ENCODE assay signal across 21 cellular contexts in genomic region chr10:7707858-7708622, GRCh38. TPM values are rescaled to one million over a fixed set of nuclear protein-coding genes. Genes with fewer than 3 reads are reported as not detected.
DNase-seq lines count a peak whose midpoint lies in the region; ATAC-seq, FAIRE-seq and TF ChIP-seq lines count a peak whose summit lies in the region.
"Had no signal": no experiment of that assay in that cellular context is flagged by ENCODE, and none has a peak within 500 bp of the region (broad histone marks: within the 10 kb centered on the region; RNA-seq: fewer than 3 reads in every experiment).

No MANE protein-coding gene starts in this region.

- H3K36me3 Mint-ChIP-seq in activated T-cell treated with anti-CD3 and anti-CD28 coated beads, Interleukin-2, amount 50 U/mL, for 24 hours (ENCODE audit: low read depth) = no peaks in the 10 kb centered on the region
- H3K36me3 Mint-ChIP-seq: CD4-positive, alpha-beta memory T cell had no signal

- H3K4me1 ChIP-seq in A549 (peaks cover 14% of the 10 kb centered on the region; the same call in 2 of the 3 replicates), hepatocyte (ENCODE audit: insufficient read depth) (no peaks in the 10 kb centered on the region), liver (ENCODE audit: control insufficient read depth in 4 of 4, insufficient read depth in 4 of 4, low read length in 3 of 4) (peaks cover 7 to 63% (median 43%) of the 10 kb centered on the region in 4 donors)
- H3K4me1 ChIP-seq: HAP-1 had no signal

- H4K20me1 ChIP-seq in hepatocyte (ENCODE audit: insufficient read depth, poor library complexity, severe bottlenecking) = no peaks in the 10 kb centered on the region

- WGBS in A549 (ENCODE audit: missing lambda C conversion rate) = 54% methylated on average over 5 of the region's 5 CpGs
- 91% methylated on average over 5 of the region's 5 CpGs for WGBS in hepatocyte (ENCODE audit: low lambda C conversion rate, missing lambda C conversion rate)
- 36% methylated on average over 5 of the region's 5 CpGs for WGBS in liver

- intact Hi-C loops in Right ventricle myocardium superior (cut with DNase I) = no loop called here

- TF ChIP-seq POLR2A in A549 (IDR thresholded peaks at IDR 0.05; ENCODE audit: low read length) = no peak

- DNase-seq in A549 (ENCODE audit: low read depth in 1 of 2, low spot score in 1 of 2) (no peak), MV-4-11 (lab: John Stamatoyannopoulos, UW) (peak; percentile 22), hepatocyte (ENCODE audit: low spot score) (no peak), Right ventricle myocardium superior (no peak)
- DNase-seq in activated T-cell treated with anti-CD3 and anti-CD28 coated beads, Interleukin-2, amount 50 U/mL, for 24 hours = no peak
- DNase-seq: 8988T; C1 segment of cervical spinal cord; CD4-positive, alpha-beta memory T cell; COR-L47; DMS153; DND-41; GOT3 had no signal

- no peak overlapping the region for H3K9ac ChIP-seq in liver (ENCODE audit: low read depth in 1 of 2, low read length in 2 of 2)

- H3K4me2 ChIP-seq in A549 (no peak overlapping the region), hepatocyte (no peak overlapping the region)

- no peaks in the 10 kb centered on the region for H3K36me3 ChIP-seq in hepatocyte (replicated peaks; ENCODE audit: insufficient read depth, low read depth)
- H3K36me3 ChIP-seq in liver (ENCODE audit: control insufficient read depth in 4 of 4, insufficient read depth in 3 of 4, low read depth in 1 of 4, low read length in 3 of 4) = peaks cover 1 to 22% (median 9%) of the 10 kb centered on the region in 4 donors
- H3K36me3 ChIP-seq: HAP-1 had no signal

- no peaks in the 10 kb centered on the region for H3K9me3 Mint-ChIP-seq in activated T-cell treated with anti-CD3 and anti-CD28 coated beads, Interleukin-2, amount 50 U/mL, for 24 hours

- TF ChIP-seq RAD21 in A549 (conservative IDR thresholded peaks at IDR 0.05 in 1 of 2, IDR thresholded peaks at IDR 0.05 in 1 of 2) = no peak
- no peak for TF ChIP-seq RAD21 in liver (IDR thresholded peaks at IDR 0.05)

- TF ChIP-seq CTCF in A549 (IDR thresholded peaks at IDR 0.05) (no peak), hepatocyte (IDR thresholded peaks at IDR 0.05; ENCODE audit: poor library complexity) (no peak), liver (IDR thresholded peaks at IDR 0.05; ENCODE audit: low read depth, low read length, missing input control) (no peak)

- no peaks in the 10 kb centered on the region for H3K4me1 Mint-ChIP-seq in activated T-cell treated with anti-CD3 and anti-CD28 coated beads, Interleukin-2, amount 50 U/mL, for 24 hours (ENCODE audit: low read depth)
- H3K4me1 Mint-ChIP-seq: CD4-positive, alpha-beta memory T cell had no signal

- CTCF ChIA-PET in A549 (lab: Yijun Ruan, JAX) = interaction anchor here (0.6 to 4.7 kb wide), 5 partner anchors 9 to 921 kb away, joined by 3 to 27 read pairs (median 3); no protein-coding TSS in a partner anchor

- no peaks in the 10 kb centered on the region for H3K9me2 ChIP-seq in hepatocyte (replicated peaks; ENCODE audit: insufficient read depth)

- H3K27ac Mint-ChIP-seq in activated T-cell treated with anti-CD3 and anti-CD28 coated beads, Interleukin-2, amount 50 U/mL, for 24 hours = no peak overlapping the region
- H3K27ac Mint-ChIP-seq: CD4-positive, alpha-beta memory T cell had no signal

- H3K4me3 ChIP-seq in A549 (no peak overlapping the region), hepatocyte (no peak overlapping the region), liver (ENCODE audit: low read depth in 1 of 3, low read length in 3 of 3) (peak overlapping the region in 1 of 3 donors; percentile 24)
- H3K4me3 ChIP-seq: HAP-1 had no signal

- H2AFZ ChIP-seq in hepatocyte = no peak overlapping the region

- TF ChIP-seq EP300 in A549 (IDR thresholded peaks at IDR 0.05) = no peak

- peak overlapping the region; percentile 52 to 61 for H3K27ac ChIP-seq in A549
- peak overlapping the region; percentile 14 for H3K27ac ChIP-seq in hepatocyte
- peak overlapping the region; percentile 35 to 60 for H3K27ac ChIP-seq in liver (ENCODE audit: low read depth in 1 of 2, low read length in 2 of 2)

- no peak for FAIRE-seq in A549 (lab: Jason Lieb, UNC)
- FAIRE-seq: G401.6, GM12892, GM19239, H54 had no signal

- ATAC-seq in A549 (no peak), Right ventricle myocardium superior (ENCODE audit: poor library complexity) (no peak), GM19463 (IDR thresholded peaks at IDR 0.05; ENCODE audit: unreplicated experiment) (no peak)

- no peaks in the 10 kb centered on the region for H3K79me2 ChIP-seq in hepatocyte

- POLR2A ChIA-PET in A549 (lab: Yijun Ruan, JAX) = interaction anchor here (1.2 kb wide), 1 partner anchor 80 kb away, joined by 3 read pairs; the partner anchor contains the start of genes ATP5F1C and KIN

- no peak overlapping the region for H3K4me3 Mint-ChIP-seq in activated T-cell treated with anti-CD3 and anti-CD28 coated beads, Interleukin-2, amount 50 U/mL, for 24 hours
- H3K4me3 Mint-ChIP-seq: CD4-positive, alpha-beta memory T cell had no signal

- H3K9me3 ChIP-seq in A549 (no peaks in the 10 kb centered on the region), hepatocyte (ENCODE audit: low read depth) (no peaks in the 10 kb centered on the region), liver (ENCODE audit: control insufficient read depth in 4 of 4, low read length in 3 of 4) (no peaks in the 10 kb centered on the region)
- H3K9me3 ChIP-seq: HAP-1 had no signal

- H3K27me3 Mint-ChIP-seq in activated T-cell treated with anti-CD3 and anti-CD28 coated beads, Interleukin-2, amount 50 U/mL, for 24 hours = peaks cover 45% of the 10 kb centered on the region

- no peaks in the 10 kb centered on the region for H3K27me3 ChIP-seq in hepatocyte
- H3K27me3 ChIP-seq in liver (ENCODE audit: control insufficient read depth in 4 of 4, insufficient read depth in 4 of 4, low read length in 3 of 4) = no peaks in the 10 kb centered on the region

TF ChIP-seq in A549, 52 proteins besides CTCF, POLR2A, EP300 and RAD21 (continues in another document):
- no peak for TF ChIP-seq MYC (IDR thresholded peaks at IDR 0.05; ENCODE audit: borderline replicate concordance, low read length)
- TF ChIP-seq JUN (IDR thresholded peaks at IDR 0.05) = no peak
- no peak for TF ChIP-seq RCOR1 (IDR thresholded peaks at IDR 0.05; ENCODE audit: low read depth, low read length)
- TF ChIP-seq, protein P1, sequence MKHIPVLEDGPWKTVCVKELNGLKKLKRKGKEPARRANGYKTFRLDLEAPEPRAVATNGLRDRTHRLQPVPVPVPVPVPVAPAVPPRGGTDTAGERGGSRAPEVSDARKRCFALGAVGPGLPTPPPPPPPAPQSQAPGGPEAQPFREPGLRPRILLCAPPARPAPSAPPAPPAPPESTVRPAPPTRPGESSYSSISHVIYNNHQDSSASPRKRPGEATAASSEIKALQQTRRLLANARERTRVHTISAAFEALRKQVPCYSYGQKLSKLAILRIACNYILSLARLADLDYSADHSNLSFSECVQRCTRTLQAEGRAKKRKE (CRISPR knock-in tag; IDR thresholded peaks at IDR 0.05; ENCODE audit: low read depth) = no peak
- TF ChIP-seq HES2 (IDR thresholded peaks at IDR 0.05) = no peak
- TF ChIP-seq NR3C1 (IDR thresholded peaks at IDR 0.05) = no peak
- TF ChIP-seq CBX2 (IDR thresholded peaks at IDR 0.05; ENCODE audit: borderline replicate concordance, low read depth) = no peak
- no peak for TF ChIP-seq CBX8 (IDR thresholded peaks at IDR 0.05)
- no peak for TF ChIP-seq RFX5 (IDR thresholded peaks at IDR 0.05)

TF ChIP-seq in liver, 16 proteins besides CTCF, POLR2A, EP300 and RAD21:
- TF ChIP-seq RXRA (IDR thresholded peaks at IDR 0.05) = peak in 1 of 2 donors; percentile 29
- TF ChIP-seq, protein P2, sequence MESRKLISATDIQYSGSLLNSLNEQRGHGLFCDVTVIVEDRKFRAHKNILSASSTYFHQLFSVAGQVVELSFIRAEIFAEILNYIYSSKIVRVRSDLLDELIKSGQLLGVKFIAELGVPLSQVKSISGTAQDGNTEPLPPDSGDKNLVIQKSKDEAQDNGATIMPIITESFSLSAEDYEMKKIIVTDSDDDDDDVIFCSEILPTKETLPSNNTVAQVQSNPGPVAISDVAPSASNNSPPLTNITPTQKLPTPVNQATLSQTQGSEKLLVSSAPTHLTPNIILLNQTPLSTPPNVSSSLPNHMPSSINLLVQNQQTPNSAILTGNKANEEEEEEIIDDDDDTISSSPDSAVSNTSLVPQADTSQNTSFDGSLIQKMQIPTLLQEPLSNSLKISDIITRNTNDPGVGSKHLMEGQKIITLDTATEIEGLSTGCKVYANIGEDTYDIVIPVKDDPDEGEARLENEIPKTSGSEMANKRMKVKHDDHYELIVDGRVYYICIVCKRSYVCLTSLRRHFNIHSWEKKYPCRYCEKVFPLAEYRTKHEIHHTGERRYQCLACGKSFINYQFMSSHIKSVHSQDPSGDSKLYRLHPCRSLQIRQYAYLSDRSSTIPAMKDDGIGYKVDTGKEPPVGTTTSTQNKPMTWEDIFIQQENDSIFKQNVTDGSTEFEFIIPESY (IDR thresholded peaks at IDR 0.05) = no peak
- TF ChIP-seq, protein P3, sequence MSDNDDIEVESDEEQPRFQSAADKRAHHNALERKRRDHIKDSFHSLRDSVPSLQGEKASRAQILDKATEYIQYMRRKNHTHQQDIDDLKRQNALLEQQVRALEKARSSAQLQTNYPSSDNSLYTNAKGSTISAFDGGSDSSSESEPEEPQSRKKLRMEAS (IDR thresholded peaks at IDR 0.05) = no peak
- TF ChIP-seq YY1 (IDR thresholded peaks at IDR 0.05) = no peak
- TF ChIP-seq HNF4A (conservative IDR thresholded peaks at IDR 0.05) = peak; percentile 31 to 58

RNA-seq across cellular contexts. Expression of gene ITIH2, which starts 4.9 kb away (rescaled TPM):
- polyA plus RNA-seq in A549 (2011; rRNA removed) (0.54 and 0.83 TPM in 2 replicates), A549 (2017; fragmentation: RNase III; extraction: RNeasy Plus Mini Kit Qiagen cat#74134 plus additional on column Dnase treatment) (0.31 to 0.34 TPM (median 0.32 TPM) in 3 replicates), hepatocyte (61.9 and 70.2 TPM in 2 replicates), liver (100 to 1,000 TPM; 261 to 467 TPM)
- polyA plus RNA-seq in A549 (2012; cell fraction: cytosol; rRNA removed) = 0.03 TPM in 2 replicates
- 0.05 TPM in 2 replicates for polyA plus RNA-seq in A549 (2012; cell fraction: nucleus; rRNA removed)
- polyA minus RNA-seq in A549 (2011; rRNA and poly(A)+ RNA removed) = 0.34 and 0.66 TPM in 2 replicates
- total RNA-seq in hepatocyte (181 and 194 TPM in 2 replicates), liver (1,000 to 10,000 TPM in 1 of 2 donors, 100 to 1,000 TPM in 1; 598 to 1,345 TPM), Right ventricle myocardium superior (not detected)
- total RNA-seq: A673; CD4-positive, alpha-beta memory T cell had no signal
- polyA plus RNA-seq: BJ; CD4-positive, alpha-beta memory T cell had no signal

RNA-seq across cellular contexts. Expression of gene ITIH5, which starts 41.3 kb away (rescaled TPM):
- polyA plus RNA-seq in A549 (2011; rRNA removed) (0.05 and 0.09 TPM in 2 replicates), A549 (2017; fragmentation: RNase III; extraction: RNeasy Plus Mini Kit Qiagen cat#74134 plus additional on column Dnase treatment) (0.03 to 0.05 TPM (median 0.05 TPM) in 3 replicates), hepatocyte (17.6 and 22.3 TPM in 2 replicates), liver (under 1 TPM; 0.60 to 0.71 TPM)
- polyA plus RNA-seq in A549 (2012; cell fraction: cytosol; rRNA removed) = 0.01 and 0.03 TPM in 2 replicates
- polyA plus RNA-seq in A549 (2012; cell fraction: nucleus; rRNA removed) = 0.04 and 0.17 TPM in 2 replicates
- polyA minus RNA-seq in A549 (2011; rRNA and poly(A)+ RNA removed) = 0.17 and 0.54 TPM in 2 replicates
- total RNA-seq in hepatocyte (22.8 and 24.4 TPM in 2 replicates), liver (1 to 10 TPM; 1.3 TPM), Right ventricle myocardium superior (8.5 TPM)
- total RNA-seq: A673; CD4-positive, alpha-beta memory T cell had no signal
- polyA plus RNA-seq: CD4-positive, alpha-beta memory T cell had no signal

Comparison
In these comparisons a context has a peak if more than half of its experiments do, and no peak if none do; other contexts are left out.
1. RNA of gene ITIH2, which starts 4.9 kb away (total RNA-seq): 598 to 1,345 TPM in liver and 181 to 194 TPM in hepatocyte; not detected in Right ventricle myocardium superior (single experiment); every median in the first group is over 100 times any median in the second.
2. Peak in every context shown above with its lines, with median percentiles within 50 percentile points of each other: H3K27ac ChIP-seq.